In genomic region chr16:154223-155030, GRCh38 we compare ENCODE assay signal across 8 cellular contexts. TPM values are rescaled to one million over a fixed set of nuclear protein-coding genes. Genes with fewer than 3 reads are reported as not detected.
A peak's percentile ranks its signal among the peaks of the same experiment; 100 is the strongest.
DNase-seq lines count a peak whose midpoint lies in the region; ATAC-seq and TF ChIP-seq lines count a peak whose summit lies in the region.

No MANE protein-coding gene starts in this region.

- peaks cover 15% of the 10 kb centered on the region for H3K27me3 Mint-ChIP-seq in HFFc6 (ENCODE audit: insufficient read depth)
- peaks cover 6 to 17% (median 8%) of the 10 kb centered on the region in 3 donors for H3K27me3 Mint-ChIP-seq in immature natural killer cell (ENCODE audit: low read depth in 3 of 3)
- H3K27me3 Mint-ChIP-seq in stimulated activated naive CD8-positive, alpha-beta T cell treated with anti-CD3 and anti-CD28 coated beads, Interleukin-15, amount 100 ng/mL, for 72 hours: peaks cover 79% of the 10 kb centered on the region

- H3K4me1 ChIP-seq in BLaER1: peaks cover 8% of the 10 kb centered on the region

- H3K9me3 Mint-ChIP-seq in HFFc6 (no peaks in the 10 kb centered on the region), immature natural killer cell (no peaks in the 10 kb centered on the region)
- no peaks in the 10 kb centered on the region for H3K9me3 Mint-ChIP-seq in stimulated activated naive CD8-positive, alpha-beta T cell treated with anti-CD3 and anti-CD28 coated beads, Interleukin-15, amount 100 ng/mL, for 72 hours

- H3K27ac ChIP-seq in BLaER1: no peak overlapping the region

- H4K20me1 ChIP-seq in BLaER1: no peaks in the 10 kb centered on the region

- H3K4me1 Mint-ChIP-seq in HFFc6 (ENCODE audit: low read depth): peaks cover 12% of the 10 kb centered on the region
- peaks cover 6 to 9% of the 10 kb centered on the region in 2 donors for H3K4me1 Mint-ChIP-seq in immature natural killer cell
- H3K4me1 Mint-ChIP-seq in stimulated activated naive CD8-positive, alpha-beta T cell treated with anti-CD3 and anti-CD28 coated beads, Interleukin-15, amount 100 ng/mL, for 72 hours: peaks cover 13% of the 10 kb centered on the region

- peaks cover 32% of the 10 kb centered on the region for H3K27me3 ChIP-seq in BLaER1

- no peaks in the 10 kb centered on the region for H3K9me3 ChIP-seq in BLaER1

- H3K4me3 Mint-ChIP-seq in HFFc6: peak overlapping the region; percentile 68
- H3K4me3 Mint-ChIP-seq in immature natural killer cell: peak overlapping the region; percentile 77 to 87 (median 79)
- H3K4me3 Mint-ChIP-seq in stimulated activated naive CD8-positive, alpha-beta T cell treated with anti-CD3 and anti-CD28 coated beads, Interleukin-15, amount 100 ng/mL, for 72 hours: peak overlapping the region; percentile 74 to 83

- H3K36me3 ChIP-seq in BLaER1: no peaks in the 10 kb centered on the region

- H3K36me3 Mint-ChIP-seq in HFFc6 (ENCODE audit: low read depth) (peaks cover 5% of the 10 kb centered on the region; the same call in 1 of the 2 replicates), immature natural killer cell (no peaks in the 10 kb centered on the region)

- H3K9ac ChIP-seq in BLaER1: no peak overlapping the region

- no peak for TF ChIP-seq CTCF in HFFc6 (IDR thresholded peaks at IDR 0.05)

- peak overlapping the region; percentile 61 for H3K4me2 ChIP-seq in BLaER1

- peak; percentile 40 for ATAC-seq in stimulated activated naive CD8-positive, alpha-beta T cell treated with anti-CD3 and anti-CD28 coated beads, Interleukin-15, amount 100 ng/mL, for 72 hours
- no peak for ATAC-seq in GM21528 (IDR thresholded peaks at IDR 0.05; ENCODE audit: low FRiP score, unreplicated experiment)
- no peak for ATAC-seq in HG03045 (IDR thresholded peaks at IDR 0.05; ENCODE audit: unreplicated experiment)

- H3K27ac Mint-ChIP-seq in HFFc6 (no peak overlapping the region), immature natural killer cell (peak overlapping the region in 3 of 6 donors; percentile 55 to 76 (median 67))
- no peak overlapping the region for H3K27ac Mint-ChIP-seq in stimulated activated naive CD8-positive, alpha-beta T cell treated with anti-CD3 and anti-CD28 coated beads, Interleukin-15, amount 100 ng/mL, for 72 hours

- no peak for DNase-seq in HFFc6
- DNase-seq in astrocyte of the hippocampus (ENCODE audit: low read depth, low spot score): peak; percentile 39
- peak in 1 of 3 donors; percentile 23 for DNase-seq in immature natural killer cell
- DNase-seq in stimulated activated naive CD8-positive, alpha-beta T cell treated with anti-CD3 and anti-CD28 coated beads, Interleukin-15, amount 100 ng/mL, for 72 hours: no peak
- DNase-seq in HK-2 (ENCODE audit: unreplicated experiment): no peak

- peak overlapping the region; percentile 25 for H3K4me3 ChIP-seq in BLaER1

RNA-seq across cellular contexts. Expression of gene HBZ, which starts 2.0 kb away (rescaled TPM):
- not detected for total RNA-seq in HFFc6 (2021; fragmentation: NEBNext Ultra II Directional; extraction: Animal tissue kit (Norgen Biotek cat#: 25700))
- not detected for polyA plus RNA-seq in immature natural killer cell

RNA-seq across cellular contexts. Expression of gene HBM, which starts 11.4 kb away (rescaled TPM):
- total RNA-seq in HFFc6 (2021; fragmentation: NEBNext Ultra II Directional; extraction: Animal tissue kit (Norgen Biotek cat#: 25700)): not detected
- polyA plus RNA-seq in immature natural killer cell: 1 to 10 TPM in 1 of 3 donors, not detected in 2; 2.5 TPM

RNA-seq across cellular contexts. Expression of gene NPRL3, which starts 16.0 kb away (rescaled TPM):
- 10 to 100 TPM; 33.9 to 40.9 (median 37.1) TPM for total RNA-seq in HFFc6 (2021; fragmentation: NEBNext Ultra II Directional; extraction: Animal tissue kit (Norgen Biotek cat#: 25700))
- 10 to 100 TPM; 13.3 to 28.6 (median 27.0) TPM for polyA plus RNA-seq in immature natural killer cell

RNA-seq across cellular contexts. Expression of gene HBA2, which starts 18.2 kb away (rescaled TPM):
- not detected for total RNA-seq in HFFc6 (2021; fragmentation: NEBNext Ultra II Directional; extraction: Animal tissue kit (Norgen Biotek cat#: 25700))
- 100 to 1,000 TPM; 202 to 797 (median 725) TPM for polyA plus RNA-seq in immature natural killer cell

RNA-seq across cellular contexts. Expression of gene HBA1, which starts 22.1 kb away (rescaled TPM):
- total RNA-seq in HFFc6 (2021; fragmentation: NEBNext Ultra II Directional; extraction: Animal tissue kit (Norgen Biotek cat#: 25700)): not detected
- polyA plus RNA-seq in immature natural killer cell: 100 to 1,000 TPM in 2 of 3 donors, 10 to 100 TPM in 1; 70.7 to 207 (median 119) TPM
